ENCODE assay signal across 10 cellular contexts in the genomic region with DNA sequence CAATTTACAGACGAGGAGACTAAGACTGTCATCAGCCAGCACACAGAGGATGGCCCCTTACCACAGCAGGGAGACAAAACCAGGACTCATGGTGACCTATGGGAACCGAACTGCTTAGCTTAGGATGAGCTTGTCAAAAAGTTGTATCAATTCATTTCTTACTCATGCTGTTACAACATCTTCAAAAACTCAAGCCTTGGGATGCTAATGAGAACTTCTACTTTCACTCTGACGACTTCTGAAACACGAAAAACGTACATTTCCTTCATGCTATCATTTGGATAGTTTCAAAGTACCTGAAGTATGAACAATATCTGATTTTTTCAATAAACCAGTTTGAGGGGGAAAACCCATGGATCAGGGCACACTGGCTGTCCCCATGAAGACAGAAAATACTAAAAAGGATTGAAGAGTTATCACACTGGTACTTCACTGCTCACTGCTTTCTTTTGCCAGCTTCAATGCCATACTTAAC. TPM values are rescaled to one million over a fixed set of nuclear protein-coding genes. Genes with fewer than 3 reads are reported as not detected.
A peak's percentile ranks its signal among the peaks of the same experiment; 100 is the strongest.
DNase-seq lines count a peak whose midpoint lies in the region; ATAC-seq and TF ChIP-seq lines count a peak whose summit lies in the region.
"Had no signal": no experiment of that assay in that cellular context is flagged by ENCODE, and none has a peak within 500 bp of the region (broad histone marks: within the 10 kb centered on the region; RNA-seq: fewer than 3 reads in every experiment).

No MANE protein-coding gene starts in this region.

- H3K4me3 Mint-ChIP-seq in activated naive CD8-positive, alpha-beta T cell: peak overlapping the region; percentile 75

- DNase-seq in GM03348 (ENCODE audit: low spot score) (no peak), testis (no peak), mesenteric fat pad (ENCODE audit: low spot score) (no peak), stomach (no peak)
- DNase-seq: GDM1, NCI-H1694 had no signal

- peaks cover 89% of the 10 kb centered on the region for H3K4me1 Mint-ChIP-seq in activated naive CD8-positive, alpha-beta T cell (ENCODE audit: low read depth)

- TF ChIP-seq POLR2A in testis (IDR thresholded peaks at IDR 0.05) (no peak), stomach (IDR thresholded peaks at IDR 0.05) (no peak)

- no peak for TF ChIP-seq CTCF in testis (IDR thresholded peaks at IDR 0.05)
- TF ChIP-seq CTCF in stomach (IDR thresholded peaks at IDR 0.05): no peak

- WGBS in testis, 2 donors: 79 to 85% methylated on average over 5 of the region's 5 CpGs
- 77 to 86% (median 80%) methylated on average over 5 of the region's 5 CpGs for WGBS in stomach, 5 donors

- ATAC-seq in GM18499 (IDR thresholded peaks at IDR 0.05; ENCODE audit: insufficient read depth, unreplicated experiment) (peak; percentile 59), GM21447 (IDR thresholded peaks at IDR 0.05; ENCODE audit: unreplicated experiment) (peak; percentile 69), HG03457 (IDR thresholded peaks at IDR 0.05; ENCODE audit: unreplicated experiment) (peak; percentile 49)

- H3K27me3 Mint-ChIP-seq in activated naive CD8-positive, alpha-beta T cell: no peaks in the 10 kb centered on the region

- H3K4me3 ChIP-seq in testis: no peak overlapping the region
- H3K4me3 ChIP-seq in stomach: no peak overlapping the region

- no peaks in the 10 kb centered on the region for H3K9me3 ChIP-seq in testis
- H3K9me3 ChIP-seq in stomach: no peaks in the 10 kb centered on the region

- H3K36me3 ChIP-seq in testis (ENCODE audit: low read depth, missing control alignments) (no peaks in the 10 kb centered on the region), stomach (no peaks in the 10 kb centered on the region)

- H3K36me3 Mint-ChIP-seq in activated naive CD8-positive, alpha-beta T cell: peaks cover 19% of the 10 kb centered on the region

- H3K27me3 ChIP-seq in testis: no peaks in the 10 kb centered on the region
- H3K27me3 ChIP-seq in stomach: no peaks in the 10 kb centered on the region

- peak overlapping the region; percentile 98 for H3K27ac Mint-ChIP-seq in activated naive CD8-positive, alpha-beta T cell

- no peak overlapping the region for H3K27ac ChIP-seq in testis
- H3K27ac ChIP-seq in stomach: peak overlapping the region in 2 of 5 donors; percentile 9 to 30

- H3K4me1 ChIP-seq in testis: no peaks in the 10 kb centered on the region
- no peaks in the 10 kb centered on the region for H3K4me1 ChIP-seq in stomach

- no peak for TF ChIP-seq EP300 in stomach (IDR thresholded peaks at IDR 0.05)

- no peaks in the 10 kb centered on the region for H3K9me3 Mint-ChIP-seq in activated naive CD8-positive, alpha-beta T cell (ENCODE audit: low read depth)

- intact Hi-C loops in testis (cut with DNase I; ENCODE audit: low total_unique reads): no loop called here
- intact Hi-C loops in stomach (cut with DNase I; ENCODE audit: low total_unique reads): no loop called here

RNA-seq across cellular contexts. Expression of a gene that starts 31.9 kb away (rescaled TPM):
- total RNA-seq in testis (10 to 100 TPM; 10.7 to 10.8 TPM), mesenteric fat pad (13.2 TPM), stomach (10 to 100 TPM in 2 of 5 donors, 1 to 10 TPM in 2, under 1 TPM in 1; 0.58 to 14.3 (median 9.1) TPM)
- polyA plus RNA-seq in testis (ENCODE audit: insufficient read depth, low read depth, low replicate concordance) (4.7 TPM), stomach (1 to 10 TPM; 2.2 to 3.2 (median 2.9) TPM)
